ENCODE assay signal across 12 cellular contexts in the genomic region with DNA sequence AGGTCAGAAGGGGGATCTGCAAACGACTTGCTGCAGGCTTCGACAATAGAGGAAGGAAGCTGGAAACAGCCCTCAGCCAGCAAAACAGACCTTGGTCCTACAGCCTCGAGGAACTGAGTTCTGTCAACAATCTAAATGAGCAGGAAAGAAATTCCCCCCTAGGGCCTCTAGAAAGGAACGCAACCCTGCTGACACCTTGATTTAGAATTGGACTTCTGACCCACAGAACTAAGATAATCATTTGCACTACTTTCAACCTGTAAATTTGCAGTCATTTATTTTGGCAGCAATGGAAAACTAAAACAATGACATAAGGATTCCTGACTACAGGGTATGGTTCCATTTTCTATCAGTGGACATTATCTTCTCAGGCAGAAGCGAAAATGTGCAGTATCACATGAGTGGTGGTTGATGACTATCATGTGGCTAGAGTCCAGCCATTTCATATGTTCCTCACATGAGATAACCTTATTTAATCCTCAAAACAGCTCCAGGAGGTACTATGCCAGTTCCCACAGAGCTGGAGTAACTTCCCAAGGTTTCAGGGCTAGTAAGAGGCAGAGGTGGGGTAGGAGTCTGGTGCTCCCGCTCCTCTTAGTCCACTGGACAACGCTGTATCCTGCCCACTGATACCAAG.
DNase-seq lines count a peak whose midpoint lies in the region; ATAC-seq and TF ChIP-seq lines count a peak whose summit lies in the region.
"Had no signal": no experiment of that assay in that cellular context is flagged by ENCODE, and none has a peak within 500 bp of the region (broad histone marks: within the 10 kb centered on the region; RNA-seq: fewer than 3 reads in every experiment).

No MANE protein-coding gene starts in this region.

- H3K9me3 ChIP-seq in CD8-positive, alpha-beta memory T cell (ENCODE audit: low read length) = no peaks in the 10 kb centered on the region

- no peaks in the 10 kb centered on the region for H3K27me3 Mint-ChIP-seq in CD8-positive, alpha-beta memory T cell
- H3K27me3 Mint-ChIP-seq in nephron (ENCODE audit: low read depth) = no peaks in the 10 kb centered on the region
- no peaks in the 10 kb centered on the region for H3K27me3 Mint-ChIP-seq in T-helper 2 cell treated with Interferon-gamma antibody and Interleukin-4, amounts not matched to agents 5 μg/mL and 100 μg/mL, for 36 hours (ENCODE audit: low read depth)
- H3K27me3 Mint-ChIP-seq: CD4-positive, alpha-beta memory T cell had no signal

- H3K27ac Mint-ChIP-seq in CD8-positive, alpha-beta memory T cell = peak overlapping the region in 1 of 8 donors; percentile 6
- peak overlapping the region; percentile 94 to 99 (median 97) for H3K27ac Mint-ChIP-seq in nephron
- H3K27ac Mint-ChIP-seq in T-helper 2 cell treated with Interferon-gamma antibody and Interleukin-4, amounts not matched to agents 5 μg/mL and 100 μg/mL, for 36 hours = no peak overlapping the region
- H3K27ac Mint-ChIP-seq: natural killer cell had no signal

- no peaks in the 10 kb centered on the region for H3K4me1 ChIP-seq in CD8-positive, alpha-beta memory T cell (ENCODE audit: insufficient read depth, low read length)

- TF ChIP-seq CTCF in fibroblast of mammary gland (conservative IDR thresholded peaks at IDR 0.05; ENCODE audit: control insufficient read depth, insufficient read depth, low read depth, low read length) = no peak
- no peak for TF ChIP-seq CTCF in nephron (IDR thresholded peaks at IDR 0.05; ENCODE audit: unreplicated experiment in 3 of 3)

- H3K27ac ChIP-seq in CD8-positive, alpha-beta memory T cell (ENCODE audit: low read depth, low read length) = peak overlapping the region; percentile 11
- H3K27ac ChIP-seq: RWPE1 had no signal

- no peaks in the 10 kb centered on the region for H3K36me3 ChIP-seq in CD8-positive, alpha-beta memory T cell (ENCODE audit: insufficient read depth, low read length)

- no peaks in the 10 kb centered on the region for H3K27me3 ChIP-seq in CD8-positive, alpha-beta memory T cell (ENCODE audit: insufficient read depth, low read length, poor library complexity, severe bottlenecking)

- no peaks in the 10 kb centered on the region for H3K4me1 Mint-ChIP-seq in CD8-positive, alpha-beta memory T cell
- H3K4me1 Mint-ChIP-seq in nephron = peaks cover 27% of the 10 kb centered on the region
- H3K4me1 Mint-ChIP-seq in T-helper 2 cell treated with Interferon-gamma antibody and Interleukin-4, amounts not matched to agents 5 μg/mL and 100 μg/mL, for 36 hours (ENCODE audit: low read depth) = no peaks in the 10 kb centered on the region
- H3K4me1 Mint-ChIP-seq: natural killer cell had no signal

- CTCF ChIA-PET in CD8-positive, alpha-beta memory T cell (lab: Charles Lee) = interaction anchor here (1.2 kb wide), 1 partner anchor 12 kb away, joined by 3 read pairs; no protein-coding TSS in a partner anchor

- no peak overlapping the region for H3K4me3 ChIP-seq in CD8-positive, alpha-beta memory T cell (ENCODE audit: low read length)
- H3K4me3 ChIP-seq in fibroblast of mammary gland (ENCODE audit: control insufficient read depth, low read depth, low read length) = no peak overlapping the region

- no peaks in the 10 kb centered on the region for H3K9me3 Mint-ChIP-seq in CD8-positive, alpha-beta memory T cell
- H3K9me3 Mint-ChIP-seq in nephron = no peaks in the 10 kb centered on the region
- H3K9me3 Mint-ChIP-seq in T-helper 2 cell treated with Interferon-gamma antibody and Interleukin-4, amounts not matched to agents 5 μg/mL and 100 μg/mL, for 36 hours = no peaks in the 10 kb centered on the region
- H3K9me3 Mint-ChIP-seq: natural killer cell had no signal

- POLR2A ChIA-PET in CD8-positive, alpha-beta memory T cell (lab: Charles Lee) = no interaction called here

- no peak for DNase-seq in CD8-positive, alpha-beta memory T cell
- peak; percentile 66 for DNase-seq in RPMI7951 (ENCODE audit: low read depth)
- DNase-seq in fibroblast of mammary gland (ENCODE audit: low read depth) = peak; percentile 57
- no peak for DNase-seq in putamen (ENCODE audit: low spot score)
- DNase-seq in NCI-H128 (lab: John Stamatoyannopoulos, UW; ENCODE audit: unreplicated experiment) = no peak
- no peak for DNase-seq in T-helper 2 cell treated with Interferon-gamma antibody and Interleukin-4, amounts not matched to agents 5 μg/mL and 100 μg/mL, for 36 hours (ENCODE audit: low spot score)
- DNase-seq: activated T-cell treated with anti-CD3 and anti-CD28 coated beads, Interleukin-2, amount 50 U/mL, for 1 hour; CD4-positive, alpha-beta memory T cell; natural killer cell had no signal

- H3K36me3 Mint-ChIP-seq in CD8-positive, alpha-beta memory T cell = peaks cover 0 to 7% (median 2%) of the 10 kb centered on the region in 3 donors
- peaks cover 21% of the 10 kb centered on the region for H3K36me3 Mint-ChIP-seq in nephron (ENCODE audit: low read depth)
- no peaks in the 10 kb centered on the region for H3K36me3 Mint-ChIP-seq in T-helper 2 cell treated with Interferon-gamma antibody and Interleukin-4, amounts not matched to agents 5 μg/mL and 100 μg/mL, for 36 hours (ENCODE audit: low read depth)
- H3K36me3 Mint-ChIP-seq: natural killer cell had no signal

- H3K4me3 Mint-ChIP-seq in CD8-positive, alpha-beta memory T cell = no peak overlapping the region
- no peak overlapping the region for H3K4me3 Mint-ChIP-seq in nephron
- H3K4me3 Mint-ChIP-seq in T-helper 2 cell treated with Interferon-gamma antibody and Interleukin-4, amounts not matched to agents 5 μg/mL and 100 μg/mL, for 36 hours = no peak overlapping the region
- H3K4me3 Mint-ChIP-seq: CD4-positive, alpha-beta memory T cell; natural killer cell had no signal

- no peak for ATAC-seq in HG03442 (IDR thresholded peaks at IDR 0.05; ENCODE audit: unreplicated experiment)
- ATAC-seq: natural killer cell had no signal

Comparison
In these comparisons a context has a peak if more than half of its experiments do, and no peak if none do; other contexts are left out.
1. DNase-seq: peak in RPMI7951 (single experiment) and fibroblast of mammary gland (single experiment); none in CD8-positive, alpha-beta memory T cell (0 of 5), putamen (single experiment), NCI-H128 (single experiment) and T-helper 2 cell treated with Interferon-gamma antibody and Interleukin-4, amounts not matched to agents 5 μg/mL and 100 μg/mL, for 36 hours (single experiment).